Comparison of ENCODE assay signal across 37 cellular contexts in the genomic region with DNA sequence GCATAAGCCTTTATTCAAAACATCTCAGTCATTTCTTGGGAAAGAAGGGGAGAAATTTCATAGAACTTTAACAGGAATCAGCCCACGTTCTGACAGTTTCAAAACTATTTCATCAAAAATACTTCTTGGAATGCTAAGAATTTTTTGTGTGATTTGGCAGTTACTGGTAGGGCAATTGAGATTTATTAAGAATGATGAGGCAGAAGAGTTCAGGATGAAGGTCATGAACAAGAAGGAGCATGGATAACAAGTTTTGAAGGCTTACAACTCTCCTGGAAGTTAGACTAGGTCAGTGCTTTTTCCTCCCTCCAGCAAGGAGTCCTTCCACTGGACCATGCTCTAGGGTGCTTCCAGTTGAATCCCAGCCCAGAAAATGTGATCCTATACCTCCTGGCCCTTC.
"Had no signal": no experiment of that assay in that cellular context is flagged by ENCODE, and none has a peak within 500 bp of the region (broad histone marks: within the 10 kb centered on the region; RNA-seq: fewer than 3 reads in every experiment).

No MANE protein-coding gene starts in this region.

- H3K27ac Mint-ChIP-seq: activated B cell treated with CpG ODN at 0.5 μM for 24 hours; activated CD4-positive, alpha-beta memory T cell treated with anti-CD3 and anti-CD28 coated beads for 36 hours; activated naive CD4-positive, alpha-beta T cell treated with anti-CD3 and anti-CD28 coated beads, Interleukin-2, amount 10 ng/mL, durations not matched to agents 7 days and 5 days; activated naive CD8-positive, alpha-beta T cell; activated naive CD8-positive, alpha-beta T cell treated with anti-CD3 and anti-CD28 coated beads, Interleukin-2, amount 50 U/mL, for 24 hours had no signal

- H3K9me3 Mint-ChIP-seq: activated B cell treated with CpG ODN at 0.5 μM for 24 hours had no signal

- H3K4me1 ChIP-seq: breast epithelium, Peyer's patch had no signal

- H3K9me3 ChIP-seq: breast epithelium, MG63, Peyer's patch had no signal

- H3K36me3 ChIP-seq: breast epithelium, MG63, Peyer's patch had no signal

- H3K36me3 Mint-ChIP-seq: activated CD4-positive, alpha-beta memory T cell treated with anti-CD3 and anti-CD28 coated beads for 36 hours; activated naive CD4-positive, alpha-beta T cell treated with anti-CD3 and anti-CD28 coated beads, Interleukin-2, amount 10 ng/mL, durations not matched to agents 7 days and 5 days; activated naive CD8-positive, alpha-beta T cell had no signal

- H3K4me3 Mint-ChIP-seq: activated B cell treated with CpG ODN at 0.5 μM for 24 hours; activated CD4-positive, alpha-beta memory T cell treated with anti-CD3 and anti-CD28 coated beads for 36 hours; activated naive CD4-positive, alpha-beta T cell treated with anti-CD3 and anti-CD28 coated beads, Interleukin-2, amount 10 ng/mL, durations not matched to agents 7 days and 5 days; activated naive CD8-positive, alpha-beta T cell; activated naive CD8-positive, alpha-beta T cell treated with anti-CD3 and anti-CD28 coated beads, Interleukin-2, amount 50 U/mL, for 24 hours had no signal

- DNase-seq: activated B cell treated with CpG ODN at 0.5 μM for 24 hours; activated CD4-positive, alpha-beta memory T cell treated with anti-CD3 and anti-CD28 coated beads for 36 hours; activated CD4-positive, alpha-beta T cell treated with anti-CD3 and anti-CD28 coated beads for 4 hours; activated CD4-positive, alpha-beta T cell treated with anti-CD3 and anti-CD28 coated beads, Interleukin-2, amount 50 U/mL, for 1 hour; activated CD4-positive, CD25-positive, alpha-beta regulatory T cell treated with anti-CD3 and anti-CD28 coated beads, Interleukin-2, amount 50 U/mL, for 72 hours; activated CD8-positive, alpha-beta memory T cell treated with anti-CD3 and anti-CD28 coated beads, Interleukin-2, amount 50 U/mL, for 4 hours; activated effector memory CD4-positive, alpha-beta T cell treated with Interleukin-2 at 50 U/mL for 16 hours; activated naive CD4-positive, alpha-beta T cell treated with anti-CD3 and anti-CD28 coated beads, Interleukin-2, amount 10 ng/mL, durations not matched to agents 7 days and 5 days; activated naive CD8-positive, alpha-beta T cell treated with anti-CD3 and anti-CD28 coated beads, Interleukin-2, amount 50 U/mL, for 24 hours; activated T-cell treated with anti-CD3 and anti-CD28 coated beads for 4 hours; activated T-cell treated with anti-CD3 and anti-CD28 coated beads, Interleukin-2, amount 50 U/mL, for 48 hours; amniotic stem cell; aorta; Karpas-422; MG63; NCI-H1048; NCI-H1105 treated with DMSO at 0.1 percent for 48 hours; NCI-H1436; NCI-H1694; NCI-H1930; NCI-H2081 treated with DMSO at 0.1 percent for 48 hours; NCI-H345; NCI-H524 treated with DMSO at 0.1 percent for 48 hours; NCI-H748 treated with DMSO at 0.1 percent for 48 hours; NK-92 treated with Interleukin-12 subunit alpha and Interleukin-12 subunit beta, amount 100 ng/mL, for 24 hours; PC-3; Peyer's patch; SIG-M5; SW 1271; T-helper 1 cell; T-helper 2 cell; T-helper 9 cell had no signal

- ATAC-seq: activated naive CD8-positive, alpha-beta T cell treated with anti-CD3 and anti-CD28 coated beads, Interleukin-2, amount 50 U/mL, for 24 hours; PC-3; Right ventricle myocardium inferior had no signal

- H3K4me1 Mint-ChIP-seq: activated B cell treated with CpG ODN at 0.5 μM for 24 hours; activated naive CD4-positive, alpha-beta T cell treated with anti-CD3 and anti-CD28 coated beads, Interleukin-2, amount 10 ng/mL, durations not matched to agents 7 days and 5 days; activated naive CD8-positive, alpha-beta T cell treated with anti-CD3 and anti-CD28 coated beads, Interleukin-2, amount 50 U/mL, for 24 hours had no signal

- H3K27me3 Mint-ChIP-seq: activated B cell treated with CpG ODN at 0.5 μM for 24 hours; activated CD4-positive, alpha-beta memory T cell treated with anti-CD3 and anti-CD28 coated beads for 36 hours; activated naive CD4-positive, alpha-beta T cell treated with anti-CD3 and anti-CD28 coated beads, Interleukin-2, amount 10 ng/mL, durations not matched to agents 7 days and 5 days; activated naive CD8-positive, alpha-beta T cell; activated naive CD8-positive, alpha-beta T cell treated with anti-CD3 and anti-CD28 coated beads, Interleukin-2, amount 50 U/mL, for 24 hours had no signal

- H3K27ac ChIP-seq: breast epithelium, Peyer's patch, RWPE1, VCaP had no signal

- H3K27me3 ChIP-seq: breast epithelium, MG63, Peyer's patch had no signal

- H3K4me3 ChIP-seq: breast epithelium, MG63, Peyer's patch had no signal
